Comparison of ENCODE assay signal across 12 cellular contexts in genomic region chrX:107154787-107155620, GRCh38. TPM values are rescaled to one million over a fixed set of nuclear protein-coding genes. Genes with fewer than 3 reads are reported as not detected.
A peak's percentile ranks its signal among the peaks of the same experiment; 100 is the strongest.
DNase-seq lines count a peak whose midpoint lies in the region; ATAC-seq and TF ChIP-seq lines count a peak whose summit lies in the region.
"Had no signal": no experiment of that assay in that cellular context is flagged by ENCODE, and none has a peak within 500 bp of the region (broad histone marks: within the 10 kb centered on the region; RNA-seq: fewer than 3 reads in every experiment).

No MANE protein-coding gene starts in this region.

- intact Hi-C loops in natural killer cell (cut with micrococcal nuclease) = no loop called here
- intact Hi-C loops in activated CD4-positive, alpha-beta memory T cell treated with anti-CD3 and anti-CD28 coated beads for 36 hours (cut with micrococcal nuclease) = no loop called here

- no peak for DNase-seq in natural killer cell treated with Interleukin-12 subunit alpha and Interleukin-12 subunit beta and Interleukin-15 and Interleukin-18, amount 100 ng/mL, for 72 hours (ENCODE audit: low spot score)
- no peak for DNase-seq in natural killer cell
- DNase-seq in activated CD4-positive, alpha-beta memory T cell treated with anti-CD3 and anti-CD28 coated beads for 36 hours = peak; percentile 37
- peak; percentile 2 for DNase-seq in foreskin melanocyte
- no peak for DNase-seq in C1 segment of cervical spinal cord (lab: John Stamatoyannopoulos, UW)
- no peak for DNase-seq in NCI-H1694 treated with DMSO at 0.1 percent for 48 hours (lab: John Stamatoyannopoulos, UW)
- DNase-seq: DND-41 had no signal

- H3K4me1 ChIP-seq in thymus (ENCODE audit: control insufficient read depth, insufficient read depth, low read length) = no peaks in the 10 kb centered on the region

- no peak for TF ChIP-seq CTCF in natural killer cell (IDR thresholded peaks at IDR 0.05)

- POLR2A ChIA-PET in activated CD4-positive, alpha-beta memory T cell treated with anti-CD3 and anti-CD28 coated beads for 36 hours (lab: Charles Lee) = no interaction called here

- ATAC-seq in natural killer cell treated with Interleukin-12 subunit alpha and Interleukin-12 subunit beta and Interleukin-15 and Interleukin-18, amount 100 ng/mL, for 72 hours = no peak
- ATAC-seq in natural killer cell (no peak), HG03108 (IDR thresholded peaks at IDR 0.05; ENCODE audit: unreplicated experiment) (no peak)

- WGBS in thymus = 96% methylated on average over 6 of the region's 6 CpGs

- peak overlapping the region; percentile 35 for H3K4me3 ChIP-seq in thymus (ENCODE audit: low read length)

- no peak overlapping the region for H3K27ac Mint-ChIP-seq in natural killer cell treated with Interleukin-12 subunit alpha and Interleukin-12 subunit beta and Interleukin-15 and Interleukin-18, amount 100 ng/mL, for 72 hours
- no peak overlapping the region for H3K27ac Mint-ChIP-seq in natural killer cell
- no peak overlapping the region for H3K27ac Mint-ChIP-seq in activated CD4-positive, alpha-beta memory T cell treated with anti-CD3 and anti-CD28 coated beads for 36 hours

- no peaks in the 10 kb centered on the region for H3K9me3 Mint-ChIP-seq in natural killer cell treated with Interleukin-12 subunit alpha and Interleukin-12 subunit beta and Interleukin-15 and Interleukin-18, amount 100 ng/mL, for 72 hours
- no peaks in the 10 kb centered on the region for H3K9me3 Mint-ChIP-seq in natural killer cell
- no peaks in the 10 kb centered on the region for H3K9me3 Mint-ChIP-seq in activated CD4-positive, alpha-beta memory T cell treated with anti-CD3 and anti-CD28 coated beads for 36 hours

- no peaks in the 10 kb centered on the region for H3K36me3 Mint-ChIP-seq in natural killer cell treated with Interleukin-12 subunit alpha and Interleukin-12 subunit beta and Interleukin-15 and Interleukin-18, amount 100 ng/mL, for 72 hours
- no peaks in the 10 kb centered on the region for H3K36me3 Mint-ChIP-seq in natural killer cell
- no peaks in the 10 kb centered on the region for H3K36me3 Mint-ChIP-seq in activated CD4-positive, alpha-beta memory T cell treated with anti-CD3 and anti-CD28 coated beads for 36 hours

- H3K9me3 ChIP-seq in thymus (ENCODE audit: control insufficient read depth) = no peaks in the 10 kb centered on the region

- H3K27me3 ChIP-seq in thymus (ENCODE audit: control insufficient read depth, insufficient read depth) = no peaks in the 10 kb centered on the region

- peak overlapping the region; percentile 8 for H3K27ac ChIP-seq in thymus (ENCODE audit: low read depth)
- H3K27ac ChIP-seq: HL-60 had no signal

- H3K4me3 Mint-ChIP-seq in natural killer cell treated with Interleukin-12 subunit alpha and Interleukin-12 subunit beta and Interleukin-15 and Interleukin-18, amount 100 ng/mL, for 72 hours = peak overlapping the region; percentile 32
- no peak overlapping the region for H3K4me3 Mint-ChIP-seq in natural killer cell
- peak overlapping the region; percentile 55 for H3K4me3 Mint-ChIP-seq in activated CD4-positive, alpha-beta memory T cell treated with anti-CD3 and anti-CD28 coated beads for 36 hours

- CTCF ChIA-PET in activated CD4-positive, alpha-beta memory T cell treated with anti-CD3 and anti-CD28 coated beads for 36 hours (lab: Charles Lee) = no interaction called here

- no peaks in the 10 kb centered on the region for H3K4me1 Mint-ChIP-seq in natural killer cell treated with Interleukin-12 subunit alpha and Interleukin-12 subunit beta and Interleukin-15 and Interleukin-18, amount 100 ng/mL, for 72 hours (ENCODE audit: low read depth in 2 of 2)
- H3K4me1 Mint-ChIP-seq in natural killer cell = no peaks in the 10 kb centered on the region
- no peaks in the 10 kb centered on the region for H3K4me1 Mint-ChIP-seq in activated CD4-positive, alpha-beta memory T cell treated with anti-CD3 and anti-CD28 coated beads for 36 hours (ENCODE audit: low read depth)

- H3K27me3 Mint-ChIP-seq in natural killer cell treated with Interleukin-12 subunit alpha and Interleukin-12 subunit beta and Interleukin-15 and Interleukin-18, amount 100 ng/mL, for 72 hours = peaks cover 0 to 8% of the 10 kb centered on the region in 2 donors
- peaks cover 0 to 15% of the 10 kb centered on the region in 2 donors for H3K27me3 Mint-ChIP-seq in natural killer cell (ENCODE audit: low read depth in 2 of 2)
- H3K27me3 Mint-ChIP-seq in activated CD4-positive, alpha-beta memory T cell treated with anti-CD3 and anti-CD28 coated beads for 36 hours = no peaks in the 10 kb centered on the region

- no peaks in the 10 kb centered on the region for H3K36me3 ChIP-seq in thymus (ENCODE audit: control insufficient read depth, insufficient read depth)

RNA-seq across cellular contexts. Expression of gene RBM41, which starts 36.4 kb away (rescaled TPM):
- 10 to 100 TPM; 10.0 to 14.4 TPM for total RNA-seq in natural killer cell treated with Interleukin-12 subunit alpha and Interleukin-12 subunit beta and Interleukin-15 and Interleukin-18, amount 100 ng/mL, for 72 hours
- total RNA-seq in natural killer cell = 10 to 100 TPM; 14.6 to 18.0 (median 15.3) TPM
- total RNA-seq in activated CD4-positive, alpha-beta memory T cell treated with anti-CD3 and anti-CD28 coated beads for 36 hours = 10 to 100 TPM in 1 of 2 experiments, 1 to 10 TPM in 1; 9.5 to 11.4 TPM
- polyA plus RNA-seq in thymus = 5.4 TPM

RNA-seq across cellular contexts. Expression of gene NUP62CL, which starts 51.2 kb away (rescaled TPM):
- 1 to 10 TPM; 1.1 to 1.8 TPM for total RNA-seq in natural killer cell treated with Interleukin-12 subunit alpha and Interleukin-12 subunit beta and Interleukin-15 and Interleukin-18, amount 100 ng/mL, for 72 hours
- total RNA-seq in natural killer cell = 1 to 10 TPM in 2 of 3 donors, under 1 TPM in 1; 0.82 to 3.1 (median 1.2) TPM
- total RNA-seq in activated CD4-positive, alpha-beta memory T cell treated with anti-CD3 and anti-CD28 coated beads for 36 hours = 1 to 10 TPM; 2.5 to 2.8 TPM
- 3.0 TPM for polyA plus RNA-seq in thymus
- total RNA-seq: lung microvascular endothelial cell had no signal

RNA-seq across cellular contexts. Expression of gene DNAAF6, which starts 51.4 kb away (rescaled TPM):
- total RNA-seq in natural killer cell treated with Interleukin-12 subunit alpha and Interleukin-12 subunit beta and Interleukin-15 and Interleukin-18, amount 100 ng/mL, for 72 hours = not detected
- total RNA-seq in natural killer cell = not detected
- not detected for total RNA-seq in activated CD4-positive, alpha-beta memory T cell treated with anti-CD3 and anti-CD28 coated beads for 36 hours
- 0.09 TPM for polyA plus RNA-seq in thymus
- total RNA-seq: lung microvascular endothelial cell, temporal lobe had no signal

Comparison
In these comparisons a context has a peak if more than half of its experiments do, and no peak if none do; other contexts are left out.
1. DNase-seq: peak in activated CD4-positive, alpha-beta memory T cell treated with anti-CD3 and anti-CD28 coated beads for 36 hours (single experiment) and foreskin melanocyte (single experiment); none in natural killer cell treated with Interleukin-12 subunit alpha and Interleukin-12 subunit beta and Interleukin-15 and Interleukin-18, amount 100 ng/mL, for 72 hours (single experiment), natural killer cell (single experiment), C1 segment of cervical spinal cord (0 of 14) and NCI-H1694 treated with DMSO at 0.1 percent for 48 hours (single experiment).